Comparison of ENCODE assay signal across 1 cellular context in genomic region chr3:32551087-32551486, GRCh38.
TF ChIP-seq lines count a peak whose summit lies in the region.

No MANE protein-coding gene starts in this region.

TF ChIP-seq in GM12878, 131 proteins besides CTCF, POLR2A, EP300 and RAD21:
- no peak for TF ChIP-seq NFIC (IDR thresholded peaks at IDR 0.05; ENCODE audit: low read depth, low read length)
- no peak for TF ChIP-seq SPI1 (IDR thresholded peaks at IDR 0.05; ENCODE audit: borderline replicate concordance, insufficient read depth, low read depth, low read length)
- TF ChIP-seq KAT2A (conservative IDR thresholded peaks at IDR 0.05; ENCODE audit: control insufficient read depth, low read depth, low read length) = no peak
- TF ChIP-seq RB1 (IDR thresholded peaks at IDR 0.05; ENCODE audit: borderline replicate concordance) = no peak
